Comparison of ENCODE assay signal across 20 cellular contexts in the genomic region with DNA sequence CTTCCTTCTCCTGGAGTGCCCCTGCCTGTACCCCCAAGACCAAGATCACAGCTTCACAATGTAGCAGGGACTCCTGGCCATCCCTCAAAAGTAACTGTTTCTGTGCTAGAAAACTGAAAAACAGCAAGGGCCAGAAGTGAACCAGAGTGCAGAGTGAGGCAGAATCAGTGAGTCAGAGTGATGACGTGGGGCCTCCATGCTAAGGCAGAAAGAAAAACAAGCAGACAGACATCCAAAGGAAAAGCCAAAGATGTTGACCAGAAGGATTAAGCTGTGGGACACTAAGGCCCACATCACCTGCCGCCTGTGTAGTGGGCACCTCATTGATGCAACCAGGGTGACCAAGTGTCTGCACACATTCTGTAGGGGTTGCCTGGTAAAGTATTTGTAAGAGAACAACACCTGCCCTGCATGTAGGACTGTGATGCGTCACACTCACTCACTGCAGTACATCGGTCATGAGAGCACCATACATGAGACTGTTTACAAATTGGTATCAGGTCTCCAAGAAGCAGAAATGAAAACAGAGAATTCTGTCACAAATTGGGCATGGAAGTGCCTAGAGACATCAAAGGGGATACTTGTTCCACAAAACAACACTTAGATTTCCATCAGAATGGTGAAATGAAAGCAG. TPM values are rescaled to one million over a fixed set of nuclear protein-coding genes. Genes with fewer than 3 reads are reported as not detected.
A peak's percentile ranks its signal among the peaks of the same experiment; 100 is the strongest.
DNase-seq lines count a peak whose midpoint lies in the region; ATAC-seq, FAIRE-seq and TF ChIP-seq lines count a peak whose summit lies in the region.
"Had no signal": no experiment of that assay in that cellular context is flagged by ENCODE, and none has a peak within 500 bp of the region (broad histone marks: within the 10 kb centered on the region; RNA-seq: fewer than 3 reads in every experiment).

No MANE protein-coding gene starts in this region.

- no peak for TF ChIP-seq CTCF in astrocyte (IDR thresholded peaks at IDR 0.05; ENCODE audit: insufficient read depth, low read depth, low read length)
- no peak for TF ChIP-seq CTCF in dorsolateral prefrontal cortex (IDR thresholded peaks at IDR 0.05 in 54 of 56, conservative IDR thresholded peaks at IDR 0.05 in 2 of 56; ENCODE audit: low read depth in 1 of 56, partially characterized antibody in 56 of 56)

- H3K4me1 ChIP-seq in astrocyte (ENCODE audit: insufficient read depth, low read length): peaks cover 14% of the 10 kb centered on the region
- H3K4me1 ChIP-seq: neural progenitor cell, sigmoid colon had no signal

- H3K27ac Mint-ChIP-seq in astrocyte (ENCODE audit: unreplicated experiment): no peak overlapping the region
- H3K27ac Mint-ChIP-seq: activated T-helper 17 cell treated with anti-CD3 and anti-CD28 coated beads, Interleukin-2, amount 50 U/mL, for 72 hours; neural progenitor cell had no signal

- no peak overlapping the region for H3K4me3 Mint-ChIP-seq in astrocyte (ENCODE audit: unreplicated experiment)
- H3K4me3 Mint-ChIP-seq: activated T-helper 17 cell treated with anti-CD3 and anti-CD28 coated beads, Interleukin-2, amount 50 U/mL, for 72 hours; neural progenitor cell had no signal

- intact Hi-C loops in dorsolateral prefrontal cortex (cut with DNase I): loop anchor here in 1 of 2 donors (10.0 kb wide), 2 partner anchors 264 to 534 kb away; a partner anchor contains a TSS

- H3K4me3 ChIP-seq in astrocyte (ENCODE audit: insufficient read depth, low read depth, low read length) (no peak overlapping the region), dorsolateral prefrontal cortex (no peak overlapping the region)
- H3K4me3 ChIP-seq: neural progenitor cell, sigmoid colon, upper lobe of left lung had no signal

- H3K4me2 ChIP-seq in astrocyte (ENCODE audit: low read length): peak overlapping the region; percentile 24
- H3K4me2 ChIP-seq: neural progenitor cell had no signal

- no peaks in the 10 kb centered on the region for H3K27me3 Mint-ChIP-seq in astrocyte (ENCODE audit: low read depth, unreplicated experiment)

- peaks cover 9% of the 10 kb centered on the region for H3K4me1 Mint-ChIP-seq in astrocyte (ENCODE audit: low read depth, unreplicated experiment)
- H3K4me1 Mint-ChIP-seq: activated T-helper 17 cell treated with anti-CD3 and anti-CD28 coated beads, Interleukin-2, amount 50 U/mL, for 72 hours; neural progenitor cell had no signal

- no peaks in the 10 kb centered on the region for H3K79me2 ChIP-seq in astrocyte (ENCODE audit: insufficient read depth, low read length)

- DNase-seq in AG20443 (ENCODE audit: low spot score): peak; percentile 71
- peak; percentile 79 for DNase-seq in HT1080 (ENCODE audit: low read depth)
- peak; percentile 75 for DNase-seq in astrocyte (ENCODE audit: low read depth)
- DNase-seq in hepatic stellate cell (ENCODE audit: low spot score): peak; percentile 53
- DNase-seq in dorsolateral prefrontal cortex: no peak
- DNase-seq in SIG-M5 (lab: John Stamatoyannopoulos, UW): no peak
- DNase-seq in T1000 (lab: John Stamatoyannopoulos, UW): no peak
- DNase-seq: anterior cingulate cortex; GOT3; NCI-H146; NCI-H446; sigmoid colon; stimulated activated CD4-positive, alpha-beta T cell treated with anti-CD3 and anti-CD28 coated beads, Interleukin-4, amount 100 ng/mL, for 24 hours; upper lobe of left lung had no signal

- H3K27me3 ChIP-seq in astrocyte (ENCODE audit: insufficient read depth, low read length) (peaks cover under 1% of the 10 kb centered on the region), dorsolateral prefrontal cortex (no peaks in the 10 kb centered on the region)
- H3K27me3 ChIP-seq: neural progenitor cell, sigmoid colon, upper lobe of left lung had no signal

- H4K20me1 ChIP-seq in astrocyte (ENCODE audit: insufficient read depth, low read length): no peaks in the 10 kb centered on the region

- H3K9ac ChIP-seq in astrocyte (ENCODE audit: low read length): peak overlapping the region; percentile 40
- H3K9ac ChIP-seq: neural progenitor cell had no signal

- H3K36me3 Mint-ChIP-seq in astrocyte (ENCODE audit: low read depth, unreplicated experiment): no peaks in the 10 kb centered on the region

- no peaks in the 10 kb centered on the region for H3K36me3 ChIP-seq in astrocyte (ENCODE audit: insufficient read depth, low read length)
- H3K36me3 ChIP-seq: neural progenitor cell, sigmoid colon, upper lobe of left lung had no signal

- peak overlapping the region; percentile 13 for H2AFZ ChIP-seq in astrocyte (ENCODE audit: low read depth, low read length)
- H2AFZ ChIP-seq: neural progenitor cell had no signal

- no peaks in the 10 kb centered on the region for H3K9me3 Mint-ChIP-seq in astrocyte (ENCODE audit: unreplicated experiment)
- H3K9me3 Mint-ChIP-seq: activated T-helper 17 cell treated with anti-CD3 and anti-CD28 coated beads, Interleukin-2, amount 50 U/mL, for 72 hours; neural progenitor cell had no signal

- H3K27ac ChIP-seq in astrocyte (ENCODE audit: low read depth, low read length) (peak overlapping the region; percentile 25), dorsolateral prefrontal cortex (no peak overlapping the region)
- H3K27ac ChIP-seq: neural progenitor cell, sigmoid colon, upper lobe of left lung, VCaP had no signal

- no peaks in the 10 kb centered on the region for H3K9me3 ChIP-seq in astrocyte (ENCODE audit: insufficient read depth, low read depth, low read length)
- H3K9me3 ChIP-seq: sigmoid colon, upper lobe of left lung had no signal

- ATAC-seq in GM18519 (IDR thresholded peaks at IDR 0.05; ENCODE audit: low FRiP score, unreplicated experiment): no peak
- ATAC-seq: activated T-helper 17 cell treated with anti-CD3 and anti-CD28 coated beads, Interleukin-2, amount 50 U/mL, for 72 hours had no signal

- FAIRE-seq in astrocyte (lab: Jason Lieb, UNC): peak; percentile 63
- FAIRE-seq: D721Med, frontal cortex had no signal

RNA-seq across cellular contexts. Expression of a gene that starts 51.2 kb away (rescaled TPM):
- 1.5 and 1.9 TPM in 2 replicates for total RNA-seq in HT1080 (2014; rRNA removed; shearing (Covaris generic))
- 1.0 and 1.1 TPM in 2 replicates for polyA plus RNA-seq in HT1080 (2015; cell fraction: cytosol; rRNA removed)
- polyA plus RNA-seq in HT1080 (2015; cell fraction: nucleus; rRNA removed): 1.2 and 1.3 TPM in 2 replicates
- total RNA-seq in astrocyte: 19.3 and 22.7 TPM in 2 replicates
- total RNA-seq in dorsolateral prefrontal cortex: 10 to 100 TPM; 19.2 to 48.5 (median 33.8) TPM
- total RNA-seq: activated T-helper 17 cell treated with anti-CD3 and anti-CD28 coated beads, Interleukin-2, amount 50 U/mL, for 72 hours had no signal

Comparison
In these comparisons a context has a peak if more than half of its experiments do, and no peak if none do; other contexts are left out.
1. DNase-seq: peak in AG20443 (single experiment), HT1080 (single experiment), astrocyte (single experiment) and hepatic stellate cell (single experiment); none in dorsolateral prefrontal cortex (0 of 10), SIG-M5 (single experiment) and T1000 (single experiment).